Comparison of ENCODE assay signal across 2 cellular contexts in genomic region chr7:99557196-99557607, GRCh38.
A peak's percentile ranks its signal among the peaks of the same experiment; 100 is the strongest.
TF ChIP-seq lines count a peak whose summit lies in the region.

No MANE protein-coding gene starts in this region.

TF ChIP-seq in SK-N-SH, 30 proteins besides CTCF, POLR2A, EP300 and RAD21 (continued from another document):
- TF ChIP-seq, protein P1, sequence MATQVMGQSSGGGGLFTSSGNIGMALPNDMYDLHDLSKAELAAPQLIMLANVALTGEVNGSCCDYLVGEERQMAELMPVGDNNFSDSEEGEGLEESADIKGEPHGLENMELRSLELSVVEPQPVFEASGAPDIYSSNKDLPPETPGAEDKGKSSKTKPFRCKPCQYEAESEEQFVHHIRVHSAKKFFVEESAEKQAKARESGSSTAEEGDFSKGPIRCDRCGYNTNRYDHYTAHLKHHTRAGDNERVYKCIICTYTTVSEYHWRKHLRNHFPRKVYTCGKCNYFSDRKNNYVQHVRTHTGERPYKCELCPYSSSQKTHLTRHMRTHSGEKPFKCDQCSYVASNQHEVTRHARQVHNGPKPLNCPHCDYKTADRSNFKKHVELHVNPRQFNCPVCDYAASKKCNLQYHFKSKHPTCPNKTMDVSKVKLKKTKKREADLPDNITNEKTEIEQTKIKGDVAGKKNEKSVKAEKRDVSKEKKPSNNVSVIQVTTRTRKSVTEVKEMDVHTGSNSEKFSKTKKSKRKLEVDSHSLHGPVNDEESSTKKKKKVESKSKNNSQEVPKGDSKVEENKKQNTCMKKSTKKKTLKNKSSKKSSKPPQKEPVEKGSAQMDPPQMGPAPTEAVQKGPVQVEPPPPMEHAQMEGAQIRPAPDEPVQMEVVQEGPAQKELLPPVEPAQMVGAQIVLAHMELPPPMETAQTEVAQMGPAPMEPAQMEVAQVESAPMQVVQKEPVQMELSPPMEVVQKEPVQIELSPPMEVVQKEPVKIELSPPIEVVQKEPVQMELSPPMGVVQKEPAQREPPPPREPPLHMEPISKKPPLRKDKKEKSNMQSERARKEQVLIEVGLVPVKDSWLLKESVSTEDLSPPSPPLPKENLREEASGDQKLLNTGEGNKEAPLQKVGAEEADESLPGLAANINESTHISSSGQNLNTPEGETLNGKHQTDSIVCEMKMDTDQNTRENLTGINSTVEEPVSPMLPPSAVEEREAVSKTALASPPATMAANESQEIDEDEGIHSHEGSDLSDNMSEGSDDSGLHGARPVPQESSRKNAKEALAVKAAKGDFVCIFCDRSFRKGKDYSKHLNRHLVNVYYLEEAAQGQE (IDR thresholded peaks at IDR 0.05; ENCODE audit: low read depth, low read length), result peak; percentile 91

TF ChIP-seq in SK-N-SH treated with all-trans-retinoic acid at 6 μM for 48 hours, 23 proteins besides CTCF, POLR2A, EP300 and RAD21 (continued from another document):
- no peak for TF ChIP-seq CREB5 (CRISPR knock-in tag; IDR thresholded peaks at IDR 0.05; ENCODE audit: low read depth)
- TF ChIP-seq ZFP3 (CRISPR knock-in tag; IDR thresholded peaks at IDR 0.05), result no peak
- no peak for TF ChIP-seq SNAI2 (CRISPR knock-in tag; IDR thresholded peaks at IDR 0.05)
- TF ChIP-seq ISL1 (CRISPR knock-in tag; IDR thresholded peaks at IDR 0.05), result no peak
